17 cellular contexts compared by ENCODE assay signal in genomic region chr1:154945160-154945961, GRCh38. TPM values are rescaled to one million over a fixed set of nuclear protein-coding genes. Genes with fewer than 3 reads are reported as not detected.
DNase-seq lines count a peak whose midpoint lies in the region; ATAC-seq and TF ChIP-seq lines count a peak whose summit lies in the region.
"Had no signal": no experiment of that assay in that cellular context is flagged by ENCODE, and none has a peak within 500 bp of the region (broad histone marks: within the 10 kb centered on the region; RNA-seq: fewer than 3 reads in every experiment).

No MANE protein-coding gene starts in this region.

- POLR2A ChIA-PET in PC-3 (lab: Charles Lee; ENCODE audit: unreplicated experiment): no interaction called here

- no peaks in the 10 kb centered on the region for H4K20me1 ChIP-seq in PC-3 (ENCODE audit: low read length)

- no peaks in the 10 kb centered on the region for H3K36me3 ChIP-seq in PC-3 (ENCODE audit: low read depth, low read length)
- H3K36me3 ChIP-seq in liver (ENCODE audit: control insufficient read depth in 4 of 4, insufficient read depth in 3 of 4, low read depth in 1 of 4, low read length in 3 of 4): peaks cover 0 to 14% (median 1%) of the 10 kb centered on the region in 4 donors
- peaks cover 2 to 4% of the 10 kb centered on the region in 2 donors for H3K36me3 ChIP-seq in thyroid gland

- intact Hi-C loops in activated naive CD4-positive, alpha-beta T cell treated with anti-CD3 and anti-CD28 coated beads for 36 hours (cut with micrococcal nuclease): no loop called here
- intact Hi-C loops in PC-3 (cut with micrococcal nuclease): no loop called here
- intact Hi-C loops in thyroid gland (cut with DNase I): no loop called here

- H3K4me3 Mint-ChIP-seq in activated naive CD4-positive, alpha-beta T cell treated with anti-CD3 and anti-CD28 coated beads for 36 hours: no peak overlapping the region
- H3K4me3 Mint-ChIP-seq in activated naive CD4-positive, alpha-beta T cell treated with anti-CD3 and anti-CD28 coated beads, Interleukin-2, amount 10 ng/mL, durations not matched to agents 7 days and 5 days: no peak overlapping the region

- no peak overlapping the region for H2AFZ ChIP-seq in PC-3 (ENCODE audit: low read length)

- H3K27ac ChIP-seq in PC-3 (ENCODE audit: low read length) (no peak overlapping the region), liver (ENCODE audit: low read depth in 1 of 2, low read length in 2 of 2) (peak overlapping the region; percentile 60 to 73), thyroid gland (peak overlapping the region; percentile 8 to 85 (median 53))

- no peak overlapping the region for H3K4me2 ChIP-seq in PC-3 (ENCODE audit: low read length)

- H3K79me2 ChIP-seq in PC-3 (ENCODE audit: low read length): no peaks in the 10 kb centered on the region

- H3K4me3 ChIP-seq in PC-3 (ENCODE audit: low read length) (no peak overlapping the region), liver (ENCODE audit: low read depth in 1 of 3, low read length in 3 of 3) (no peak overlapping the region), thyroid gland (replicated peaks in 1 of 3) (no peak overlapping the region)
- H3K4me3 ChIP-seq: dorsolateral prefrontal cortex, esophagus squamous epithelium had no signal

- peak overlapping the region; percentile 30 for H3K27ac Mint-ChIP-seq in activated naive CD4-positive, alpha-beta T cell treated with anti-CD3 and anti-CD28 coated beads for 36 hours
- H3K27ac Mint-ChIP-seq in activated naive CD4-positive, alpha-beta T cell treated with anti-CD3 and anti-CD28 coated beads, Interleukin-2, amount 10 ng/mL, durations not matched to agents 7 days and 5 days: no peak overlapping the region

- peaks cover 6% of the 10 kb centered on the region for H3K36me3 Mint-ChIP-seq in activated naive CD4-positive, alpha-beta T cell treated with anti-CD3 and anti-CD28 coated beads for 36 hours (ENCODE audit: low read depth)
- H3K36me3 Mint-ChIP-seq in activated naive CD4-positive, alpha-beta T cell treated with anti-CD3 and anti-CD28 coated beads, Interleukin-2, amount 10 ng/mL, durations not matched to agents 7 days and 5 days: peaks cover 32% of the 10 kb centered on the region

- TF ChIP-seq RAD21 in liver (IDR thresholded peaks at IDR 0.05): no peak

- BruUV-seq in PC-3 (replicated peaks; lab: Mats Ljungman, UMichigan): TSS peak; percentile 47

- no peak for DNase-seq in activated naive CD4-positive, alpha-beta T cell treated with anti-CD3 and anti-CD28 coated beads for 36 hours
- DNase-seq in activated naive CD4-positive, alpha-beta T cell treated with anti-CD3 and anti-CD28 coated beads, Interleukin-2, amount 10 ng/mL, durations not matched to agents 7 days and 5 days: no peak
- DNase-seq in PC-3 (no peak), thyroid gland (peak; percentile 88 to 89)
- DNase-seq: activated CD8-positive, alpha-beta memory T cell treated with anti-CD3 and anti-CD28 coated beads for 24 hours; esophagus squamous epithelium; MV-4-11; NCI-H2081; NCI-H524 treated with DMSO at 0.1 percent for 48 hours; stimulated activated CD4-positive, alpha-beta T cell treated with anti-CD3 and anti-CD28 coated beads, Interleukin-4, amount 100 ng/mL, for 4 hours; SW 1271; trophoblast cell had no signal

- H3K27me3 Mint-ChIP-seq in activated naive CD4-positive, alpha-beta T cell treated with anti-CD3 and anti-CD28 coated beads for 36 hours (ENCODE audit: low read depth): no peaks in the 10 kb centered on the region
- no peaks in the 10 kb centered on the region for H3K27me3 Mint-ChIP-seq in activated naive CD4-positive, alpha-beta T cell treated with anti-CD3 and anti-CD28 coated beads, Interleukin-2, amount 10 ng/mL, durations not matched to agents 7 days and 5 days

- ATAC-seq in PC-3: no peak
- no peak for ATAC-seq in HG02870 (IDR thresholded peaks at IDR 0.05; ENCODE audit: unreplicated experiment)
- ATAC-seq in HG02852 (IDR thresholded peaks at IDR 0.05; ENCODE audit: unreplicated experiment): no peak
- ATAC-seq in HG03108 (IDR thresholded peaks at IDR 0.05; ENCODE audit: unreplicated experiment): no peak

- no peaks in the 10 kb centered on the region for H3K9me3 Mint-ChIP-seq in activated naive CD4-positive, alpha-beta T cell treated with anti-CD3 and anti-CD28 coated beads for 36 hours
- H3K9me3 Mint-ChIP-seq in activated naive CD4-positive, alpha-beta T cell treated with anti-CD3 and anti-CD28 coated beads, Interleukin-2, amount 10 ng/mL, durations not matched to agents 7 days and 5 days: no peaks in the 10 kb centered on the region

- H3K9ac ChIP-seq in PC-3 (ENCODE audit: low read length) (no peak overlapping the region), liver (ENCODE audit: low read depth in 1 of 2, low read length in 2 of 2) (no peak overlapping the region)

- H3K9me3 ChIP-seq in PC-3 (ENCODE audit: low read length): no peaks in the 10 kb centered on the region
- H3K9me3 ChIP-seq in liver (ENCODE audit: control insufficient read depth in 4 of 4, low read length in 3 of 4): no peaks in the 10 kb centered on the region
- H3K9me3 ChIP-seq in thyroid gland: no peaks in the 10 kb centered on the region
- H3K9me3 ChIP-seq: esophagus squamous epithelium had no signal

- CTCF ChIA-PET in activated naive CD4-positive, alpha-beta T cell treated with anti-CD3 and anti-CD28 coated beads for 36 hours (lab: Charles Lee): interaction anchor here (0.6 to 2.9 kb wide), 5 partner anchors 9 to 276 kb away, joined by 3 to 6 read pairs (median 4); partner anchors contain the start of gene PMVK
- CTCF ChIA-PET in activated naive CD4-positive, alpha-beta T cell treated with anti-CD3 and anti-CD28 coated beads, Interleukin-2, amount 10 ng/mL, durations not matched to agents 7 days and 5 days (lab: Charles Lee): interaction anchor here (0.6 to 1.9 kb wide), 13 partner anchors 10 to 386 kb away, joined by 3 to 12 read pairs (median 4); partner anchors contain the start of gene FLAD1
- CTCF ChIA-PET in PC-3 (lab: Charles Lee): no interaction called here

- H3K4me1 ChIP-seq in PC-3 (ENCODE audit: insufficient read depth, low read length) (0 out of 2 replicates have a peak, but pooled peaks cover 1% of the 10 kb centered on the region), liver (ENCODE audit: control insufficient read depth in 4 of 4, insufficient read depth in 4 of 4, low read length in 3 of 4) (peaks cover 6 to 42% (median 22%) of the 10 kb centered on the region in 4 donors), thyroid gland (peaks cover 15 to 56% of the 10 kb centered on the region in 2 donors)

- no peak for TF ChIP-seq POLR2A in thyroid gland (IDR thresholded peaks at IDR 0.05)

- 75% methylated on average over 15 of the region's 15 CpGs for WGBS in liver
- WGBS in thyroid gland, 2 donors: 55 to 64% methylated on average over 11 to 14 of the region's 15 CpGs

- H3F3A ChIP-seq in PC-3 (ENCODE audit: low read length, unreplicated experiment): no peaks in the 10 kb centered on the region

- H3K27me3 ChIP-seq in PC-3 (ENCODE audit: low read length) (no peaks in the 10 kb centered on the region), liver (ENCODE audit: control insufficient read depth in 4 of 4, insufficient read depth in 4 of 4, low read length in 3 of 4) (no peaks in the 10 kb centered on the region), thyroid gland (no peaks in the 10 kb centered on the region)
- H3K27me3 ChIP-seq: dorsolateral prefrontal cortex, esophagus squamous epithelium had no signal

- peaks cover 49% of the 10 kb centered on the region for H3K4me1 Mint-ChIP-seq in activated naive CD4-positive, alpha-beta T cell treated with anti-CD3 and anti-CD28 coated beads for 36 hours (ENCODE audit: low read depth)
- H3K4me1 Mint-ChIP-seq in activated naive CD4-positive, alpha-beta T cell treated with anti-CD3 and anti-CD28 coated beads, Interleukin-2, amount 10 ng/mL, durations not matched to agents 7 days and 5 days: peaks cover 52% of the 10 kb centered on the region

- TF ChIP-seq CTCF in PC-3 (conservative IDR thresholded peaks at IDR 0.05; ENCODE audit: low read depth, low read length): no peak
- TF ChIP-seq CTCF in liver (IDR thresholded peaks at IDR 0.05; ENCODE audit: low read depth, low read length, missing input control): no peak
- TF ChIP-seq CTCF in thyroid gland (IDR thresholded peaks at IDR 0.05): no peak

- no peaks in the 10 kb centered on the region for H3K9me2 ChIP-seq in PC-3 (replicated peaks; ENCODE audit: low read length)

TF ChIP-seq in liver, 16 proteins besides CTCF, POLR2A, EP300 and RAD21:
- peak in 1 of 2 donors; percentile 3 for TF ChIP-seq GABPA (IDR thresholded peaks at IDR 0.05 in 1 of 2, conservative IDR thresholded peaks at IDR 0.05 in 1 of 2)
- no peak for TF ChIP-seq MAX (IDR thresholded peaks at IDR 0.05)

RNA-seq across cellular contexts. Expression of gene PMVK, which starts 8.8 kb away (rescaled TPM):
- total RNA-seq in activated naive CD4-positive, alpha-beta T cell treated with anti-CD3 and anti-CD28 coated beads for 36 hours: 10 to 100 TPM; 29.8 to 30.5 TPM
- total RNA-seq in PC-3 (2014; rRNA removed): 32.3 and 41.5 TPM in 2 replicates
- 10 to 100 TPM in 1 of 2 donors, 1 to 10 TPM in 1; 9.7 to 14.6 TPM for total RNA-seq in liver
- polyA plus RNA-seq in liver: 10 to 100 TPM; 22.6 to 37.3 TPM
- total RNA-seq in thyroid gland: 10 to 100 TPM; 15.0 to 28.2 (median 21.2) TPM

RNA-seq across cellular contexts. Expression of gene PBXIP1, which starts 10.5 kb away (rescaled TPM):
- total RNA-seq in activated naive CD4-positive, alpha-beta T cell treated with anti-CD3 and anti-CD28 coated beads for 36 hours: 10 to 100 TPM; 55.3 to 55.5 TPM
- total RNA-seq in PC-3 (2014; rRNA removed) (35.4 and 43.1 TPM in 2 replicates), liver (10 to 100 TPM; 24.6 to 42.8 TPM), thyroid gland (100 to 1,000 TPM; 139 to 205 (median 181) TPM)
- 10 to 100 TPM in 1 of 2 donors, 1 to 10 TPM in 1; 3.8 to 16.4 TPM for polyA plus RNA-seq in liver

RNA-seq across cellular contexts. Expression of gene PYGO2, which starts 16.2 kb away (rescaled TPM):
- total RNA-seq in activated naive CD4-positive, alpha-beta T cell treated with anti-CD3 and anti-CD28 coated beads for 36 hours: 10 to 100 TPM; 35.6 to 36.3 TPM
- total RNA-seq in PC-3 (2014; rRNA removed): 41.7 and 43.3 TPM in 2 replicates
- 1 to 10 TPM; 6.5 to 7.4 TPM for total RNA-seq in liver
- polyA plus RNA-seq in liver: 1 to 10 TPM; 5.0 to 8.2 TPM
- 10 to 100 TPM; 28.6 to 48.3 (median 42.9) TPM for total RNA-seq in thyroid gland

RNA-seq across cellular contexts. Expression of gene SHC1, which starts 25.2 kb away (rescaled TPM):
- 10 to 100 TPM; 35.5 to 40.8 TPM for total RNA-seq in activated naive CD4-positive, alpha-beta T cell treated with anti-CD3 and anti-CD28 coated beads for 36 hours
- total RNA-seq in PC-3 (2014; rRNA removed) (106 and 107 TPM in 2 replicates), liver (10 to 100 TPM; 53.2 to 65.5 TPM), thyroid gland (100 to 1,000 TPM; 108 to 168 (median 123) TPM)
- polyA plus RNA-seq in liver: 10 to 100 TPM; 27.2 to 62.8 TPM

RNA-seq across cellular contexts. Expression of gene CKS1B, which starts 29.1 kb away (rescaled TPM):
- 100 to 1,000 TPM; 283 to 291 TPM for total RNA-seq in activated naive CD4-positive, alpha-beta T cell treated with anti-CD3 and anti-CD28 coated beads for 36 hours
- 330 and 390 TPM in 2 replicates for total RNA-seq in PC-3 (2014; rRNA removed)
- 10 to 100 TPM; 32.4 to 54.4 TPM for total RNA-seq in liver
- 10 to 100 TPM; 34.3 to 57.9 TPM for polyA plus RNA-seq in liver
- total RNA-seq in thyroid gland: 10 to 100 TPM; 14.3 to 29.5 (median 22.6) TPM

Comparison
In these comparisons a context has a peak if more than half of its experiments do, and no peak if none do; other contexts are left out.
1. DNase-seq: peak in thyroid gland (2 of 2); none in activated naive CD4-positive, alpha-beta T cell treated with anti-CD3 and anti-CD28 coated beads for 36 hours (single experiment), activated naive CD4-positive, alpha-beta T cell treated with anti-CD3 and anti-CD28 coated beads, Interleukin-2, amount 10 ng/mL, durations not matched to agents 7 days and 5 days (single experiment) and PC-3 (single experiment).